Comparison of ENCODE assay signal across 10 cellular contexts in the genomic region with DNA sequence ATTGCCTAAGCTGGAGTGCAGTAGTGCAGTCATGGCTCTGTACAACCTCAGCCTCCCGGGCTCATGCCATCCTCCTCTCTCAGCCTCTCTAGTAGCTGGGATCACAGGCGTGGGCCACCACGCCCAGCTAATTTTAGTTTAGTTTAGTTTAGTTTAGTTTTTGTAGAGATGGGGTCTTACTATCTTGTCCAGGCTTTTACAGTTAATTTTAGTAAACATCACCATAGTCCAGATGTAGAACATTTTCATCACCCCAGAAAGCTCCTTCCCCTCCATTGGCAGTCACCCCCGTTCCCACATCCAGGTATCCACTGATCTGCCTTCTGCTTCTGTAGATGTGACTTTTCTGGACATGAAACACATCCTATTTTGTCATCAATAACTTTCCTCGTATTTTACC. TPM values are rescaled to one million over a fixed set of nuclear protein-coding genes. Genes with fewer than 3 reads are reported as not detected.
DNase-seq lines count a peak whose midpoint lies in the region; ATAC-seq lines count a peak whose summit lies in the region.
"Had no signal": no experiment of that assay in that cellular context is flagged by ENCODE, and none has a peak within 500 bp of the region (broad histone marks: within the 10 kb centered on the region; RNA-seq: fewer than 3 reads in every experiment).

No MANE protein-coding gene starts in this region.

- peaks cover 63% of the 10 kb centered on the region for H3K36me3 Mint-ChIP-seq in T-helper 2 cell treated with Interferon-gamma antibody and Interleukin-4, amounts not matched to agents 5 μg/mL and 100 μg/mL, for 36 hours (ENCODE audit: low read depth)

- H3K4me1 Mint-ChIP-seq in T-helper 2 cell treated with Interferon-gamma antibody and Interleukin-4, amounts not matched to agents 5 μg/mL and 100 μg/mL, for 36 hours (ENCODE audit: low read depth), result peaks cover 76% of the 10 kb centered on the region

- H3K4me3 ChIP-seq in skeletal muscle tissue (ENCODE audit: low read length in 3 of 3) (no peak overlapping the region), aorta (ENCODE audit: low read length in 2 of 2) (no peak overlapping the region)

- H3K27ac ChIP-seq in cingulate gyrus (ENCODE audit: low read depth, low read length), result peak overlapping the region; percentile 54
- H3K27ac ChIP-seq in skeletal muscle tissue (ENCODE audit: low read depth, low read length), result peak overlapping the region; percentile 8
- H3K27ac ChIP-seq in aorta (ENCODE audit: low read depth in 1 of 2, low read length in 2 of 2), result no peak overlapping the region
- H3K27ac ChIP-seq: brain microvascular endothelial cell had no signal

- WGBS in aorta, 2 donors, result 86 to 88% methylated on average over 5 of the region's 5 CpGs

- no peaks in the 10 kb centered on the region for H3K27me3 Mint-ChIP-seq in T-helper 2 cell treated with Interferon-gamma antibody and Interleukin-4, amounts not matched to agents 5 μg/mL and 100 μg/mL, for 36 hours (ENCODE audit: low read depth)

- H3K36me3 ChIP-seq in skeletal muscle tissue (ENCODE audit: control insufficient read depth in 3 of 3, insufficient read depth in 3 of 3, low read length in 3 of 3), result peaks cover 13 to 15% (median 14%) of the 10 kb centered on the region in 3 donors
- H3K36me3 ChIP-seq in aorta (ENCODE audit: control insufficient read depth in 1 of 2, insufficient read depth in 2 of 2, low read length in 1 of 2), result no peaks in the 10 kb centered on the region

- ATAC-seq in aorta (ENCODE audit: low FRiP score) (no peak), HG02759 (IDR thresholded peaks at IDR 0.05; ENCODE audit: unreplicated experiment) (no peak)

- no peak for DNase-seq in T-helper 2 cell treated with Interferon-gamma antibody and Interleukin-4, amounts not matched to agents 5 μg/mL and 100 μg/mL, for 36 hours (ENCODE audit: low spot score)
- DNase-seq in T-helper 2 cell (no peak), NAMALWA (ENCODE audit: low spot score) (peak; percentile 14), aorta (no peak), NCI-H524 (lab: John Stamatoyannopoulos, UW) (no peak)
- DNase-seq: NCI-H187 treated with DMSO at 0.1 percent for 48 hours had no signal

- H3K9me3 Mint-ChIP-seq in T-helper 2 cell treated with Interferon-gamma antibody and Interleukin-4, amounts not matched to agents 5 μg/mL and 100 μg/mL, for 36 hours, result peaks cover 6% of the 10 kb centered on the region

- H3K4me1 ChIP-seq in skeletal muscle tissue (ENCODE audit: control insufficient read depth in 3 of 3, insufficient read depth in 3 of 3, low read length in 3 of 3), result peaks cover 11 to 32% (median 25%) of the 10 kb centered on the region in 3 donors
- no peaks in the 10 kb centered on the region for H3K4me1 ChIP-seq in aorta (ENCODE audit: control insufficient read depth in 1 of 2, insufficient read depth in 2 of 2, low read length in 2 of 2)

- H3K27ac Mint-ChIP-seq in T-helper 2 cell treated with Interferon-gamma antibody and Interleukin-4, amounts not matched to agents 5 μg/mL and 100 μg/mL, for 36 hours, result peak overlapping the region; percentile 84

- intact Hi-C loops in aorta (cut with DNase I), result no loop called here

- no peak overlapping the region for H3K9ac ChIP-seq in skeletal muscle tissue (ENCODE audit: low read depth in 1 of 3, low read length in 3 of 3)

- H3K9me3 ChIP-seq in skeletal muscle tissue (ENCODE audit: control insufficient read depth in 3 of 3, low read length in 3 of 3) (no peaks in the 10 kb centered on the region), aorta (ENCODE audit: control insufficient read depth, low read length) (no peaks in the 10 kb centered on the region)

- H3K27me3 ChIP-seq in skeletal muscle tissue (ENCODE audit: control insufficient read depth in 3 of 3, insufficient read depth in 3 of 3, low read length in 3 of 3) (no peaks in the 10 kb centered on the region), aorta (ENCODE audit: control insufficient read depth in 1 of 2, insufficient read depth in 2 of 2, low read length in 1 of 2) (no peaks in the 10 kb centered on the region)
- H3K27me3 ChIP-seq: brain microvascular endothelial cell had no signal

- H3K4me3 Mint-ChIP-seq in T-helper 2 cell treated with Interferon-gamma antibody and Interleukin-4, amounts not matched to agents 5 μg/mL and 100 μg/mL, for 36 hours, result peak overlapping the region; percentile 66

RNA-seq across cellular contexts. Expression of a gene that starts 41.1 kb away (rescaled TPM):
- total RNA-seq in skeletal muscle tissue (54.8 TPM), aorta (100 to 1,000 TPM; 118 to 160 TPM)
- 10 to 100 TPM; 51.7 to 89.7 TPM for polyA plus RNA-seq in aorta

RNA-seq across cellular contexts. Expression of a gene that starts 57.7 kb away (rescaled TPM):
- 27.7 TPM for total RNA-seq in skeletal muscle tissue
- total RNA-seq in aorta, result 10 to 100 TPM; 25.0 to 31.5 TPM
- 100 to 1,000 TPM in 1 of 2 donors, 10 to 100 TPM in 1; 54.2 to 243 TPM for polyA plus RNA-seq in aorta

Comparison
In these comparisons a context has a peak if more than half of its experiments do, and no peak if none do; other contexts are left out.
1. H3K27ac ChIP-seq: peak in cingulate gyrus (single experiment) and skeletal muscle tissue (single experiment); none in aorta (0 of 2).